17 cellular contexts compared by ENCODE assay signal in the genomic region with DNA sequence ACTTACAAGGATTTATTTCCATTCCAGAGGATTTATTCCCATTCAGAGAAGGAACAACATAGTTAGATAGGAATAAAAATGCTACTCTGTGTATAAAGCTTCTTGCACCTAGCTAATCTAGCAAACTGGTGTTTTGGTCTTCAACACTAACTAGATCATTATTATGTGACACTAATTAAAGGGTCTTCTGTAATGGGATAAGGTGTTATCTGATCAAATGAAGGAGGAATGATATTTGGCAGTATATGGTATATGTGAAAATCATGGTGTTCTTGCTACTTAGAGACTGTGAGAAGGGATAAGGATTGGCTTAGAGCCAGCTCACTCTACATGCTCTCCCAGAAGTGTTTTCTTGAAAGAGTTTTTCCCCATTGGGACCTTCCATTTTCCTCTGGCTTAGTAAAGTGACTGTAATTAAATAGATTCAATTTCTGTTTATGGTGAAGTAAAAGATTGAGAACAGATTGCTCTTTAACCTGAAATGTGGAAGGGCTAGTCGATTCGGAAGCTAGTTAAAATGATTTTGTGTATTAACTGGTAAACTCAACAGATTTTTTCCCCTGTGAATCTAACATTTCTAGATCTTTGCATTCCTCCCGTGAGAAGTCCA.
DNase-seq lines count a peak whose midpoint lies in the region; ATAC-seq, FAIRE-seq and TF ChIP-seq lines count a peak whose summit lies in the region.
"Had no signal": no experiment of that assay in that cellular context is flagged by ENCODE, and none has a peak within 500 bp of the region (broad histone marks: within the 10 kb centered on the region; RNA-seq: fewer than 3 reads in every experiment).

No MANE protein-coding gene starts in this region.

- DNase-seq in cardiac muscle cell (ENCODE audit: low read depth in 1 of 2, low spot score in 1 of 2) (peak; percentile 55 to 58), Right ventricle myocardium inferior (ENCODE audit: missing footprints) (no peak), NCI-H82 (lab: John Stamatoyannopoulos, UW) (peak; percentile 68), right atrium auricular region (ENCODE audit: low spot score) (no peak), tibial nerve (ENCODE audit: low spot score in 2 of 2) (no peak), ureter (ENCODE audit: low spot score) (no peak), small intestine (no peak), Ammon's horn (ENCODE audit: low spot score) (no peak)
- DNase-seq: activated CD4-positive, alpha-beta T cell treated with anti-CD3 and anti-CD28 coated beads, Interleukin-2, amount 10 ng/mL, durations not matched to agents 7 days and 5 days; activated naive CD4-positive, alpha-beta T cell; CD8-positive, alpha-beta T cell; colonic mucosa; EL; stimulated activated naive CD4-positive, alpha-beta T cell treated with Interleukin-2 at 50 U/mL for 16 hours had no signal

- TF ChIP-seq EP300 in tibial nerve (IDR thresholded peaks at IDR 0.05): no peak

- no peak for ATAC-seq in Right ventricle myocardium inferior
- ATAC-seq: CD8-positive, alpha-beta T cell; HCT116 had no signal

- H3K27ac ChIP-seq in cardiac muscle cell (peak overlapping the region; percentile 92), right atrium auricular region (peak overlapping the region; percentile 23 to 54), tibial nerve (peak overlapping the region in 3 of 4 donors; percentile 23 to 68 (median 45)), small intestine (ENCODE audit: low read depth in 1 of 2, low read length in 1 of 2) (no peak overlapping the region)
- H3K27ac ChIP-seq: ascending aorta, colonic mucosa had no signal

- H3K36me3 ChIP-seq in cardiac muscle cell: no peaks in the 10 kb centered on the region
- H3K36me3 ChIP-seq in right atrium auricular region: no peaks in the 10 kb centered on the region
- H3K36me3 ChIP-seq in tibial nerve: no peaks in the 10 kb centered on the region
- H3K36me3 ChIP-seq in small intestine (ENCODE audit: control insufficient read depth in 2 of 2, insufficient read depth in 2 of 2, low read length in 2 of 2): no peaks in the 10 kb centered on the region
- H3K36me3 ChIP-seq: ascending aorta, colonic mucosa had no signal

- FAIRE-seq in small intestine (lab: Jason Lieb, UNC): no peak
- FAIRE-seq: endothelial cell of umbilical vein had no signal

- H3K27me3 ChIP-seq in cardiac muscle cell (no peaks in the 10 kb centered on the region), right atrium auricular region (no peaks in the 10 kb centered on the region), tibial nerve (no peaks in the 10 kb centered on the region), small intestine (ENCODE audit: control insufficient read depth in 2 of 2, insufficient read depth in 2 of 2, low read length in 2 of 2) (peaks cover 0 to 2% of the 10 kb centered on the region in 2 donors)
- H3K27me3 ChIP-seq: ascending aorta, colonic mucosa had no signal

- 76 to 78% methylated on average over 3 of the region's 3 CpGs for WGBS in tibial nerve, 2 donors
- 76 to 89% (median 84%) methylated on average over 3 of the region's 3 CpGs for WGBS in small intestine, 3 donors

- H3K4me3 ChIP-seq in cardiac muscle cell: no peak overlapping the region
- no peak overlapping the region for H3K4me3 ChIP-seq in right atrium auricular region
- H3K4me3 ChIP-seq in tibial nerve: no peak overlapping the region
- H3K4me3 ChIP-seq in small intestine (ENCODE audit: low read depth in 1 of 2, low read length in 2 of 2): no peak overlapping the region
- H3K4me3 ChIP-seq: colonic mucosa had no signal

- H3K9me3 ChIP-seq in cardiac muscle cell (ENCODE audit: low read depth) (no peaks in the 10 kb centered on the region), right atrium auricular region (no peaks in the 10 kb centered on the region), tibial nerve (no peaks in the 10 kb centered on the region), small intestine (ENCODE audit: control insufficient read depth, low read depth) (no peaks in the 10 kb centered on the region)
- H3K9me3 ChIP-seq: ascending aorta, colonic mucosa had no signal

- intact Hi-C loops in Right ventricle myocardium inferior (cut with DNase I): no loop called here

- peaks cover 69% of the 10 kb centered on the region for H3K4me1 ChIP-seq in cardiac muscle cell (ENCODE audit: low read depth)
- peaks cover 0 to 15% of the 10 kb centered on the region in 2 donors for H3K4me1 ChIP-seq in right atrium auricular region
- H3K4me1 ChIP-seq in tibial nerve: peaks cover 0 to 25% (median 2%) of the 10 kb centered on the region in 4 donors
- H3K4me1 ChIP-seq in small intestine (ENCODE audit: control insufficient read depth in 2 of 2, insufficient read depth in 1 of 2, low read depth in 1 of 2, low read length in 1 of 2): peaks cover 0 to 5% of the 10 kb centered on the region in 2 donors
- H3K4me1 ChIP-seq: colonic mucosa had no signal

- TF ChIP-seq POLR2A in tibial nerve (IDR thresholded peaks at IDR 0.05): no peak

- TF ChIP-seq CTCF in cardiac muscle cell (IDR thresholded peaks at IDR 0.05; ENCODE audit: low read depth, low read length) (no peak), right atrium auricular region (IDR thresholded peaks at IDR 0.05) (no peak), tibial nerve (IDR thresholded peaks at IDR 0.05) (no peak)

Comparison
In these comparisons a context has a peak if more than half of its experiments do, and no peak if none do; other contexts are left out.
1. DNase-seq: peak in cardiac muscle cell (2 of 2) and NCI-H82 (single experiment); none in Right ventricle myocardium inferior (single experiment), right atrium auricular region (single experiment), tibial nerve (0 of 2), ureter (single experiment), small intestine (single experiment) and Ammon's horn (single experiment).
2. H3K27ac ChIP-seq: peak in cardiac muscle cell (single experiment), right atrium auricular region (2 of 2) and tibial nerve (3 of 4); none in small intestine (0 of 2).